ENCODE assay signal across 8 cellular contexts in the genomic region with DNA sequence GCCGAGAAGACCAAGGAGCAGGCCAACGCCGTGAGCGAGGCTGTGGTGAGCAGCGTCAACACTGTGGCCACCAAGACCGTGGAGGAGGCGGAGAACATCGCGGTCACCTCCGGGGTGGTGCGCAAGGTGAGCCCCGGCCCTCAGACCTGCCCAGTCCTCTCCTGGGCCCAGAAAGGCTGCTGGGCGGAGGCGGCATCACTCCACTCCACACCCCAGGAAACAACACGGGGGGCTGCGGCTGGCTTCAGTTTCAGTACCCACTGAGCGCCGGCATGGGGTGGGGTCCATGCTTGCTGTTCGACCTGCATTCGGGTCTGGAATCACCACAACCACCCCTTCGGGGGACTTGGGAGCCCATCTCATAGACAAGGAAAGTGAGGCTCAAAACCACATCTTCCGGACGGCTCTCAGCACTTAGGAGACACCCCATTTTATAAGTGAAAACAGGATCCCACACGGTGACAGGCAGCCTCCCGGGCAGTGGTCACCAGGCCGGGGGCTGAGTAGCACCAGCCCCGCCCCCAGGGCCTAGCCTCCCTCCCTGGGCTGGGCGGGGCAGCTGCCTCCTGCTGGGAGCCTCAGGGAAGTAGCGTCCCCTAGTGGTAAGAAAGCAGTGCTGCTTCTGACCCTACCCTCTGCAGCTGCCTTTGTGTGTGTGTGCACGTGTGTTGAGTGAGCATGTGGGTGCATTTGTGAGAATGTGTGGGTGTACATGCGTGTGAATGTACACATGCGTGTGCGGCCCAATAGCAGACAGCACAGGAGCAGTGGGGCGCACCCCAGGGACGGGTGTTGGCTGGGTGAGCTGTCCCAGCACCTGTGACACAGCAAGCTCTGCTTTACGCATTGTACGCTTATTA. TPM values are rescaled to one million over a fixed set of nuclear protein-coding genes. Genes with fewer than 3 reads are reported as not detected.
DNase-seq lines count a peak whose midpoint lies in the region; ATAC-seq and TF ChIP-seq lines count a peak whose summit lies in the region.

No MANE protein-coding gene starts in this region.

- 0 out of 2 replicates have a peak overlapping the region, but pooled peaks have one; percentile 1 for H3K27ac Mint-ChIP-seq in WTC11

- no peaks in the 10 kb centered on the region for H3K9me3 Mint-ChIP-seq in WTC11

- no peaks in the 10 kb centered on the region for H3K36me3 ChIP-seq in psoas muscle (ENCODE audit: insufficient read depth in 1 of 2, low read depth in 1 of 2)

- no peak overlapping the region for H3K4me3 Mint-ChIP-seq in WTC11

- POLR2A ChIA-PET in WTC11 (lab: Charles Lee): interaction anchor here (0.5 to 1.5 kb wide), 3 partner anchors 10 to 41 kb away, joined by 3 to 5 read pairs (median 5); no protein-coding TSS in a partner anchor

- peaks cover 4% of the 10 kb centered on the region for H3K4me1 ChIP-seq in foreskin keratinocyte
- H3K4me1 ChIP-seq in psoas muscle: no peaks in the 10 kb centered on the region

- H3K9me3 ChIP-seq in psoas muscle: no peaks in the 10 kb centered on the region

- peak; percentile 59 for ATAC-seq in GM21526 (IDR thresholded peaks at IDR 0.05; ENCODE audit: low FRiP score, unreplicated experiment)
- ATAC-seq in WTC11: peak; percentile 70
- ATAC-seq in foreskin keratinocyte: peak; percentile 68
- peak; percentile 48 to 71 (median 62) for ATAC-seq in psoas muscle

- H3K4me3 ChIP-seq in psoas muscle: peak overlapping the region; percentile 59

- H3K36me3 Mint-ChIP-seq in WTC11: no peaks in the 10 kb centered on the region

- no peaks in the 10 kb centered on the region for H3K27me3 Mint-ChIP-seq in WTC11 (ENCODE audit: low read depth)

- CTCF ChIA-PET in WTC11 (lab: Charles Lee): interaction anchor here (0.5 to 13.7 kb wide), 20 partner anchors 8 to 560 kb away, joined by 3 to 462 read pairs (median 3); partner anchors contain the start of gene ADIRF

- in situ Hi-C loops in KBM-7 (cut with MboI; ENCODE audit: low pct_unique_long_range_greater_than_20kb, low sequenced_read_pairs): no loop called here

- WGBS in psoas muscle, 3 donors: 66 to 76% (median 74%) methylated on average over 34 to 37 of the region's 37 CpGs

- H3K4me1 Mint-ChIP-seq in WTC11: peaks cover 41% of the 10 kb centered on the region

- H3K27me3 ChIP-seq in foreskin keratinocyte (no peaks in the 10 kb centered on the region), psoas muscle (ENCODE audit: insufficient read depth in 3 of 3, low read length in 2 of 3) (no peaks in the 10 kb centered on the region)

- H3K27ac ChIP-seq in foreskin keratinocyte (no peak overlapping the region), psoas muscle (peak overlapping the region; percentile 65)

- TF ChIP-seq CTCF in WTC11 (IDR thresholded peaks at IDR 0.05) (peak; percentile 99), foreskin keratinocyte (conservative IDR thresholded peaks at IDR 0.05) (peak; percentile 97), psoas muscle (IDR thresholded peaks at IDR 0.05) (peak; percentile 80)

- peak; percentile 20 to 50 for DNase-seq in NCI-H526 (lab: John Stamatoyannopoulos, UW)
- DNase-seq in NCI-H526 treated with DMSO at 0.1 percent for 48 hours (lab: John Stamatoyannopoulos, UW): no peak
- peak; percentile 81 for DNase-seq in KBM-7
- peak; percentile 69 for DNase-seq in WTC11 (ENCODE audit: low spot score)
- DNase-seq in foreskin keratinocyte: peak in 1 of 2 donors; percentile 55
- peak in 1 of 2 donors; percentile 70 for DNase-seq in psoas muscle
- DNase-seq in NCI-H748 (lab: John Stamatoyannopoulos, UW; ENCODE audit: unreplicated experiment): no peak

- intact Hi-C loops in psoas muscle (cut with DNase I): no loop called here

TF ChIP-seq in WTC11, 78 proteins besides CTCF, POLR2A, EP300 and RAD21 (continues in another document):
- TF ChIP-seq TP53 (CRISPR knock-in tag; IDR thresholded peaks at IDR 0.05) (no peak), ZSCAN18 (CRISPR knock-in tag; IDR thresholded peaks at IDR 0.05) (no peak), SMAD3 (CRISPR knock-in tag; IDR thresholded peaks at IDR 0.05; ENCODE audit: borderline replicate concordance) (no peak), IRF1 (CRISPR knock-in tag; IDR thresholded peaks at IDR 0.05) (no peak), ELF4 (CRISPR knock-in tag; IDR thresholded peaks at IDR 0.05; ENCODE audit: low read depth) (no peak), AR (CRISPR knock-in tag; IDR thresholded peaks at IDR 0.05) (no peak), ZNF317 (CRISPR knock-in tag; IDR thresholded peaks at IDR 0.05; ENCODE audit: borderline replicate concordance, low read depth) (no peak), SP1 (CRISPR knock-in tag; conservative IDR thresholded peaks at IDR 0.05) (peak; percentile 86), FOXJ3 (CRISPR knock-in tag; IDR thresholded peaks at IDR 0.05; ENCODE audit: borderline replicate concordance) (no peak), ZNF263 (CRISPR knock-in tag; IDR thresholded peaks at IDR 0.05; ENCODE audit: low read depth) (no peak)
- TF ChIP-seq, protein P1, sequence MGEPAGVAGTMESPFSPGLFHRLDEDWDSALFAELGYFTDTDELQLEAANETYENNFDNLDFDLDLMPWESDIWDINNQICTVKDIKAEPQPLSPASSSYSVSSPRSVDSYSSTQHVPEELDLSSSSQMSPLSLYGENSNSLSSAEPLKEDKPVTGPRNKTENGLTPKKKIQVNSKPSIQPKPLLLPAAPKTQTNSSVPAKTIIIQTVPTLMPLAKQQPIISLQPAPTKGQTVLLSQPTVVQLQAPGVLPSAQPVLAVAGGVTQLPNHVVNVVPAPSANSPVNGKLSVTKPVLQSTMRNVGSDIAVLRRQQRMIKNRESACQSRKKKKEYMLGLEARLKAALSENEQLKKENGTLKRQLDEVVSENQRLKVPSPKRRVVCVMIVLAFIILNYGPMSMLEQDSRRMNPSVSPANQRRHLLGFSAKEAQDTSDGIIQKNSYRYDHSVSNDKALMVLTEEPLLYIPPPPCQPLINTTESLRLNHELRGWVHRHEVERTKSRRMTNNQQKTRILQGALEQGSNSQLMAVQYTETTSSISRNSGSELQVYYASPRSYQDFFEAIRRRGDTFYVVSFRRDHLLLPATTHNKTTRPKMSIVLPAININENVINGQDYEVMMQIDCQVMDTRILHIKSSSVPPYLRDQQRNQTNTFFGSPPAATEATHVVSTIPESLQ (CRISPR knock-in tag; IDR thresholded peaks at IDR 0.05): no peak

RNA-seq across cellular contexts. Expression of gene SNCG, which starts 1.8 kb away (rescaled TPM):
- total RNA-seq in WTC11 (2021) (8.4 to 14.3 TPM (median 12.0 TPM) in 3 replicates), foreskin keratinocyte (1.5 and 1.7 TPM in 2 replicates), psoas muscle (10 to 100 TPM in 1 of 4 donors, 1 to 10 TPM in 3; 5.8 to 11.9 (median 9.0) TPM)
- polyA plus RNA-seq in foreskin keratinocyte (2.1 and 2.7 TPM in 2 replicates), psoas muscle (10 to 100 TPM; 11.0 to 21.3 (median 14.8) TPM)

RNA-seq across cellular contexts. Expression of gene MMRN2, which starts 2.8 kb away (rescaled TPM):
- total RNA-seq in WTC11 (2021): 1.7 to 2.8 TPM (median 2.4 TPM) in 3 replicates
- 6.2 and 11.1 TPM in 2 replicates for total RNA-seq in foreskin keratinocyte
- polyA plus RNA-seq in foreskin keratinocyte: 2.8 and 4.9 TPM in 2 replicates
- total RNA-seq in psoas muscle: 10 to 100 TPM; 16.4 to 29.0 (median 21.3) TPM
- 10 to 100 TPM; 12.0 to 15.4 (median 15.2) TPM for polyA plus RNA-seq in psoas muscle

RNA-seq across cellular contexts. Expression of gene ADIRF, which starts 8.0 kb away (rescaled TPM):
- 0.30 to 1.0 TPM (median 0.70 TPM) in 3 replicates for total RNA-seq in WTC11 (2021)
- total RNA-seq in foreskin keratinocyte: 84.3 and 107 TPM in 2 replicates
- 96.5 and 140 TPM in 2 replicates for polyA plus RNA-seq in foreskin keratinocyte
- 10 to 100 TPM; 19.1 to 37.8 (median 26.7) TPM for total RNA-seq in psoas muscle
- polyA plus RNA-seq in psoas muscle: 10 to 100 TPM; 34.9 to 69.5 (median 42.5) TPM

RNA-seq across cellular contexts. Expression of gene FAM25A, which starts 59.9 kb away (rescaled TPM):
- not detected in 3 replicates for total RNA-seq in WTC11 (2021)
- total RNA-seq in foreskin keratinocyte: 0.56 TPM in 1 of 2 replicates, not detected in the other
- polyA plus RNA-seq in foreskin keratinocyte: 1.00 and 1.4 TPM in 2 replicates
- total RNA-seq in psoas muscle: not detected
- under 1 TPM in 1 of 3 donors, not detected in 2; 0.82 TPM for polyA plus RNA-seq in psoas muscle

Comparison
In these comparisons a context has a peak if more than half of its experiments do, and no peak if none do; other contexts are left out.
1. DNase-seq: peak in NCI-H526 (2 of 2), KBM-7 (single experiment) and WTC11 (single experiment); none in NCI-H526 treated with DMSO at 0.1 percent for 48 hours (single experiment) and NCI-H748 (single experiment).
2. RNA of gene ADIRF, which starts 8.0 kb away (total RNA-seq): 84.3 to 107 TPM in foreskin keratinocyte and 19.1 to 37.8 TPM in psoas muscle; 0.30 to 1.0 TPM in WTC11; every median in the first group is over 10 times any median in the second.
3. Peak in every context shown above with its lines, with median percentiles within 50 percentile points of each other: ATAC-seq and CTCF ChIP-seq.